1 cellular context compared by ENCODE assay signal in the genomic region with DNA sequence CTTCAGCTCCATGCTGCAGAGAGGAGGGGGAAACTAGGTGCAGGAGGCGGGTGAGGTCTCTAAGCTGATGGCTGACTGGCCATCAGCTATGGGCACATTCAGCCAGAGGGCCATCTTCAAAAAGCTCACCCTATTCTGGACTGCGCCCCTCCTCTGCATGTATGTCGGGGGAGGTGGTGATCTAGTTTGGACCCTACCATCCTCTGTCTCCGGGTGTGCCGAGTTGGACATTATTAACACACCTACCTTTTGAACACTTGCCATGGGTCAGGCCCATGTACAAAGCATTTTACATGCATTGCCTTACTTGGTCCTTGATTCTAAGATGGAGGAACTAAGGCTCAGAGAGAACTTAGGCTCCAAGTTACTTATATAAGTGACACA.
TF ChIP-seq lines count a peak whose summit lies in the region.

No MANE protein-coding gene starts in this region.

TF ChIP-seq in H1, 55 proteins besides CTCF, POLR2A, EP300 and RAD21:
- no peak for TF ChIP-seq KDM1A (IDR thresholded peaks at IDR 0.05; ENCODE audit: borderline replicate concordance, low read length)
- TF ChIP-seq SP1 (IDR thresholded peaks at IDR 0.05; ENCODE audit: low read depth, low read length), result no peak
- no peak for TF ChIP-seq TAF1 (IDR thresholded peaks at IDR 0.05; ENCODE audit: low read depth, low read length)
- TF ChIP-seq, protein P1, sequence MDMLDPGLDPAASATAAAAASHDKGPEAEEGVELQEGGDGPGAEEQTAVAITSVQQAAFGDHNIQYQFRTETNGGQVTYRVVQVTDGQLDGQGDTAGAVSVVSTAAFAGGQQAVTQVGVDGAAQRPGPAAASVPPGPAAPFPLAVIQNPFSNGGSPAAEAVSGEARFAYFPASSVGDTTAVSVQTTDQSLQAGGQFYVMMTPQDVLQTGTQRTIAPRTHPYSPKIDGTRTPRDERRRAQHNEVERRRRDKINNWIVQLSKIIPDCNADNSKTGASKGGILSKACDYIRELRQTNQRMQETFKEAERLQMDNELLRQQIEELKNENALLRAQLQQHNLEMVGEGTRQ (IDR thresholded peaks at IDR 0.05; ENCODE audit: low read length), result no peak
- no peak for TF ChIP-seq HDAC6 (IDR thresholded peaks at IDR 0.05; ENCODE audit: low read depth, low read length)
- no peak for TF ChIP-seq RNF2 (IDR thresholded peaks at IDR 0.05; ENCODE audit: borderline replicate concordance, low read depth, low read length, missing control alignments, poor library complexity, severe bottlenecking)
- no peak for TF ChIP-seq ASH2L (IDR thresholded peaks at IDR 0.05; ENCODE audit: low read length)
- no peak for TF ChIP-seq SIX5 (IDR thresholded peaks at IDR 0.05; ENCODE audit: low read depth, low read length)
- TF ChIP-seq POU5F1 (IDR thresholded peaks at IDR 0.05; ENCODE audit: low read depth, low read length), result no peak
- no peak for TF ChIP-seq SP4 (IDR thresholded peaks at IDR 0.05; ENCODE audit: low read length)
- no peak for TF ChIP-seq SP2 (IDR thresholded peaks at IDR 0.05; ENCODE audit: low read length)
- TF ChIP-seq ZNF274 (IDR thresholded peaks at IDR 0.05; ENCODE audit: borderline replicate concordance, extremely low read depth, low read length), result no peak
